Comparison of ENCODE assay signal across 19 cellular contexts in the genomic region with DNA sequence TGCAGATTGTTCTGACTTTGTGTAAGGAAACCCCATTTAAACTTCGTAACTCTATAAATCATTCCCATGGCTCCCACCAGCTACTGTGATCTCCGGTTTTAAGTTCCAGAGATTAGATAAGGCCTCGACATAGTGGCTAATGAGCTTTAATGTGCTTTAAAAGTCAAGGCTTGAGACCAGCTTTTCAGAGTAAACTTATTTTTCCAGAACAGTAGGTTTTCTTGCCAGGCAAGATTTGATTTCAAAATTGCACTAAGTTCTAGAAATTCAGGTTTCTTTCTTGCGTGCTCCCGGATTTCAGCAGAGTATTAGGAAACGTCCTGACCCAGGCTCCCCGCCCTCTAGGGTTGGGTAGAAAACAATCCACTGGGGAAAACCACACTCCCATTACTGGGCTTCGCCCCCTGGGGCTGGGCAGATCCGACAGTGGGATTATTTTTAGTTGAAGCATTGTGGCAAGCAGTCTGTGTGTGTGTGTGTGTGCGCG. TPM values are rescaled to one million over a fixed set of nuclear protein-coding genes. Genes with fewer than 3 reads are reported as not detected.
DNase-seq lines count a peak whose midpoint lies in the region; ATAC-seq and TF ChIP-seq lines count a peak whose summit lies in the region.
"Had no signal": no experiment of that assay in that cellular context is flagged by ENCODE, and none has a peak within 500 bp of the region (broad histone marks: within the 10 kb centered on the region; RNA-seq: fewer than 3 reads in every experiment).

No MANE protein-coding gene starts in this region.

- no peaks in the 10 kb centered on the region for H3K27me3 Mint-ChIP-seq in GM23338 (ENCODE audit: insufficient read depth, low read depth, poor library complexity)
- no peaks in the 10 kb centered on the region for H3K27me3 Mint-ChIP-seq in T-helper 17 cell
- H3K27me3 Mint-ChIP-seq: activated B cell treated with CpG ODN at 0.5 μM for 24 hours had no signal

- TF ChIP-seq CTCF in GM23338 (conservative IDR thresholded peaks at IDR 0.05; ENCODE audit: low read depth in 2 of 2): no peak
- TF ChIP-seq CTCF in foreskin keratinocyte (conservative IDR thresholded peaks at IDR 0.05): peak; percentile 38
- TF ChIP-seq CTCF in GM10266 (IDR thresholded peaks at IDR 0.05; ENCODE audit: control insufficient read depth, insufficient read depth, low read depth, missing control alignments): no peak
- TF ChIP-seq CTCF in foreskin fibroblast (IDR thresholded peaks at IDR 0.05; ENCODE audit: low read depth, low read length): no peak

- no peaks in the 10 kb centered on the region for H3K36me3 ChIP-seq in GM23338 (ENCODE audit: insufficient read depth)

- no peaks in the 10 kb centered on the region for H3K9me2 ChIP-seq in GM23338 (ENCODE audit: insufficient read depth)

- intact Hi-C loops in sciatic nerve (cut with DNase I): loop anchor here (10.0 kb wide), 1 partner anchor 288 kb away; a partner anchor contains a TSS

- no peak for DNase-seq in GM23338 (ENCODE audit: low spot score)
- DNase-seq in T-helper 17 cell: no peak
- DNase-seq in foreskin keratinocyte: peak in 1 of 2 donors; percentile 47
- DNase-seq in sciatic nerve (ENCODE audit: low spot score): no peak
- no peak for DNase-seq in T-helper 1 cell
- DNase-seq in activated T-cell treated with anti-CD3 and anti-CD28 coated beads, Interleukin-2, amount 50 U/mL, for 48 hours: no peak
- no peak for DNase-seq in GM10266 (ENCODE audit: extremely low spot score)
- no peak for DNase-seq in foreskin fibroblast
- DNase-seq: activated B cell treated with CpG ODN at 0.5 μM for 24 hours; effector CD8-positive, alpha-beta T cell; glutamatergic neuron; kidney; NCI-H1436; NCI-H446; OCI-M1; stimulated activated CD4-positive, alpha-beta T cell treated with anti-CD3 and anti-CD28 coated beads, Interleukin-15, amount 100 ng/mL, for 24 hours; SW 1271 had no signal

- H3K27ac ChIP-seq in GM23338 (ENCODE audit: low read depth) (no peak overlapping the region), foreskin keratinocyte (peak overlapping the region; percentile 6)
- H3K27ac ChIP-seq: HL-60, parathyroid adenoma had no signal

- H3K4me2 ChIP-seq in GM23338: peak overlapping the region; percentile 3; the same call in 1 of the 2 replicates

- no peaks in the 10 kb centered on the region for H3K9me3 ChIP-seq in T-helper 17 cell (ENCODE audit: control insufficient read depth, low read length, poor library complexity, severe bottlenecking)

- H3K4me3 ChIP-seq in GM23338 (no peak overlapping the region), foreskin fibroblast (ENCODE audit: low read depth in 1 of 2, low read length in 2 of 2) (no peak overlapping the region)

- ATAC-seq in GM23338 (peak; percentile 36; the same call in 2 of the 3 replicates), T-helper 17 cell (no peak), foreskin keratinocyte (peak; percentile 37), sciatic nerve (peak; percentile 95)

- H2AFZ ChIP-seq in GM23338: no peak overlapping the region
- H2AFZ ChIP-seq: parathyroid adenoma had no signal

- H3K36me3 Mint-ChIP-seq in GM23338 (ENCODE audit: low read depth): no peaks in the 10 kb centered on the region
- peaks cover 9% of the 10 kb centered on the region for H3K36me3 Mint-ChIP-seq in T-helper 17 cell (ENCODE audit: low read depth)

- H3K9me3 Mint-ChIP-seq in GM23338: no peaks in the 10 kb centered on the region
- H3K9me3 Mint-ChIP-seq: activated B cell treated with CpG ODN at 0.5 μM for 24 hours had no signal

- no peaks in the 10 kb centered on the region for H3K27me3 ChIP-seq in GM23338 (ENCODE audit: insufficient read depth)
- no peaks in the 10 kb centered on the region for H3K27me3 ChIP-seq in foreskin keratinocyte

- H4K20me1 ChIP-seq in GM23338 (replicated peaks; ENCODE audit: insufficient read depth): no peaks in the 10 kb centered on the region

- no peaks in the 10 kb centered on the region for H3F3A ChIP-seq in GM23338 (replicated peaks; ENCODE audit: low read depth)

- H3K4me3 Mint-ChIP-seq in GM23338 (0 out of 3 replicates have a peak overlapping the region, but pooled peaks have one; percentile 1), T-helper 17 cell (no peak overlapping the region)
- H3K4me3 Mint-ChIP-seq: activated B cell treated with CpG ODN at 0.5 μM for 24 hours had no signal

- H3K4me1 Mint-ChIP-seq in GM23338 (peaks cover 16% of the 10 kb centered on the region), T-helper 17 cell (peaks cover 6% of the 10 kb centered on the region)

- H3K27ac Mint-ChIP-seq in GM23338: peak overlapping the region; percentile 70
- H3K27ac Mint-ChIP-seq in T-helper 17 cell: peak overlapping the region; percentile 56
- H3K27ac Mint-ChIP-seq: activated B cell treated with CpG ODN at 0.5 μM for 24 hours had no signal

- H3K79me2 ChIP-seq in GM23338 (replicated peaks; ENCODE audit: insufficient read depth): no peaks in the 10 kb centered on the region
- H3K79me2 ChIP-seq: parathyroid adenoma had no signal

- peaks cover 15% of the 10 kb centered on the region for H3K4me1 ChIP-seq in GM23338 (ENCODE audit: insufficient read depth)
- peaks cover 5% of the 10 kb centered on the region for H3K4me1 ChIP-seq in foreskin keratinocyte
- H3K4me1 ChIP-seq: parathyroid adenoma had no signal

TF ChIP-seq in GM23338, 12 proteins besides CTCF, POLR2A, EP300 and RAD21 (continues in another document):
- TF ChIP-seq CREB1 (CRISPR knock-in tag; IDR thresholded peaks at IDR 0.05; ENCODE audit: low read depth) (no peak), JUNB (IDR thresholded peaks at IDR 0.05; ENCODE audit: unreplicated experiment) (no peak), EZH2phosphoT487 (IDR thresholded peaks at IDR 0.05; ENCODE audit: unreplicated experiment) (no peak)
- TF ChIP-seq, protein P1, sequence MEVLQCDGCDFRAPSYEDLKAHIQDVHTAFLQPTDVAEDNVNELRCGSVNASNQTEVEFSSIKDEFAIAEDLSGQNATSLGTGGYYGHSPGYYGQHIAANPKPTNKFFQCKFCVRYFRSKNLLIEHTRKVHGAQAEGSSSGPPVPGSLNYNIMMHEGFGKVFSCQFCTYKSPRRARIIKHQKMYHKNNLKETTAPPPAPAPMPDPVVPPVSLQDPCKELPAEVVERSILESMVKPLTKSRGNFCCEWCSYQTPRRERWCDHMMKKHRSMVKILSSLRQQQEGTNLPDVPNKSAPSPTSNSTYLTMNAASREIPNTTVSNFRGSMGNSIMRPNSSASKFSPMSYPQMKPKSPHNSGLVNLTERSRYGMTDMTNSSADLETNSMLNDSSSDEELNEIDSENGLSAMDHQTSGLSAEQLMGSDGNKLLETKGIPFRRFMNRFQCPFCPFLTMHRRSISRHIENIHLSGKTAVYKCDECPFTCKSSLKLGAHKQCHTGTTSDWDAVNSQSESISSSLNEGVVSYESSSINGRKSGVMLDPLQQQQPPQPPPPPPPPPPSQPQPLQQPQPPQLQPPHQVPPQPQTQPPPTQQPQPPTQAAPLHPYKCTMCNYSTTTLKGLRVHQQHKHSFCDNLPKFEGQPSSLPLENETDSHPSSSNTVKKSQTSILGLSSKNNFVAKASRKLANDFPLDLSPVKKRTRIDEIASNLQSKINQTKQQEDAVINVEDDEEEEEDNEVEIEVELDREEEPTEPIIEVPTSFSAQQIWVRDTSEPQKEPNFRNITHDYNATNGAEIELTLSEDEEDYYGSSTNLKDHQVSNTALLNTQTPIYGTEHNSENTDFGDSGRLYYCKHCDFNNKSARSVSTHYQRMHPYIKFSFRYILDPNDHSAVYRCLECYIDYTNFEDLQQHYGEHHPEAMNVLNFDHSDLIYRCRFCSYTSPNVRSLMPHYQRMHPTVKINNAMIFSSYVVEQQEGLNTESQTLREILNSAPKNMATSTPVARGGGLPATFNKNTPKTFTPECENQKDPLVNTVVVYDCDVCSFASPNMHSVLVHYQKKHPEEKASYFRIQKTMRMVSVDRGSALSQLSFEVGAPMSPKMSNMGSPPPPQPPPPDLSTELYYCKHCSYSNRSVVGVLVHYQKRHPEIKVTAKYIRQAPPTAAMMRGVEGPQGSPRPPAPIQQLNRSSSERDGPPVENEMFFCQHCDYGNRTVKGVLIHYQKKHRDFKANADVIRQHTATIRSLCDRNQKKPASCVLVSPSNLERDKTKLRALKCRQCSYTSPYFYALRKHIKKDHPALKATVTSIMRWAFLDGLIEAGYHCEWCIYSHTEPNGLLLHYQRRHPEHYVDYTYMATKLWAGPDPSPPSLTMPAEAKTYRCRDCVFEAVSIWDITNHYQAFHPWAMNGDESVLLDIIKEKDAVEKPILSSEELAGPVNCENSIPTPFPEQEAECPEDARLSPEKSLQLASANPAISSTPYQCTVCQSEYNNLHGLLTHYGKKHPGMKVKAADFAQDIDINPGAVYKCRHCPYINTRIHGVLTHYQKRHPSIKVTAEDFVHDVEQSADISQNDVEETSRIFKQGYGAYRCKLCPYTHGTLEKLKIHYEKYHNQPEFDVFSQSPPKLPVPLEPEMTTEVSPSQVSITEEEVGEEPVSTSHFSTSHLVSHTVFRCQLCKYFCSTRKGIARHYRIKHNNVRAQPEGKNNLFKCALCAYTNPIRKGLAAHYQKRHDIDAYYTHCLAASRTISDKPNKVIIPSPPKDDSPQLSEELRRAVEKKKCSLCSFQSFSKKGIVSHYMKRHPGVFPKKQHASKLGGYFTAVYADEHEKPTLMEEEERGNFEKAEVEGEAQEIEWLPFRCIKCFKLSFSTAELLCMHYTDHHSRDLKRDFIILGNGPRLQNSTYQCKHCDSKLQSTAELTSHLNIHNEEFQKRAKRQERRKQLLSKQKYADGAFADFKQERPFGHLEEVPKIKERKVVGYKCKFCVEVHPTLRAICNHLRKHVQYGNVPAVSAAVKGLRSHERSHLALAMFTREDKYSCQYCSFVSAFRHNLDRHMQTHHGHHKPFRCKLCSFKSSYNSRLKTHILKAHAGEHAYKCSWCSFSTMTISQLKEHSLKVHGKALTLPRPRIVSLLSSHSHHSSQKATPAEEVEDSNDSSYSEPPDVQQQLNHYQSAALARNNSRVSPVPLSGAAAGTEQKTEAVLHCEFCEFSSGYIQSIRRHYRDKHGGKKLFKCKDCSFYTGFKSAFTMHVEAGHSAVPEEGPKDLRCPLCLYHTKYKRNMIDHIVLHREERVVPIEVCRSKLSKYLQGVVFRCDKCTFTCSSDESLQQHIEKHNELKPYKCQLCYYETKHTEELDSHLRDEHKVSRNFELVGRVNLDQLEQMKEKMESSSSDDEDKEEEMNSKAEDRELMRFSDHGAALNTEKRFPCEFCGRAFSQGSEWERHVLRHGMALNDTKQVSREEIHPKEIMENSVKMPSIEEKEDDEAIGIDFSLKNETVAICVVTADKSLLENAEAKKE (CRISPR knock-in tag; IDR thresholded peaks at IDR 0.05): no peak

RNA-seq across cellular contexts. Expression of a gene that starts 43.3 kb away (rescaled TPM):
- 2.6 and 5.0 TPM in 2 replicates for total RNA-seq in GM23338 (2014; rRNA removed; shearing (Covaris generic))
- polyA plus RNA-seq in GM23338 (2016; fragmentation: Nextera tagmentation; extraction: Ambion mirVana): 2.2 and 3.1 TPM in 2 replicates
- total RNA-seq in T-helper 17 cell: 10 to 100 TPM; 17.1 to 18.1 TPM
- 14.1 and 15.2 TPM in 2 replicates for total RNA-seq in foreskin keratinocyte
- polyA plus RNA-seq in foreskin keratinocyte: 18.5 and 19.1 TPM in 2 replicates
- total RNA-seq in sciatic nerve: 44.8 TPM
